9 cellular contexts compared by ENCODE assay signal in the genomic region with DNA sequence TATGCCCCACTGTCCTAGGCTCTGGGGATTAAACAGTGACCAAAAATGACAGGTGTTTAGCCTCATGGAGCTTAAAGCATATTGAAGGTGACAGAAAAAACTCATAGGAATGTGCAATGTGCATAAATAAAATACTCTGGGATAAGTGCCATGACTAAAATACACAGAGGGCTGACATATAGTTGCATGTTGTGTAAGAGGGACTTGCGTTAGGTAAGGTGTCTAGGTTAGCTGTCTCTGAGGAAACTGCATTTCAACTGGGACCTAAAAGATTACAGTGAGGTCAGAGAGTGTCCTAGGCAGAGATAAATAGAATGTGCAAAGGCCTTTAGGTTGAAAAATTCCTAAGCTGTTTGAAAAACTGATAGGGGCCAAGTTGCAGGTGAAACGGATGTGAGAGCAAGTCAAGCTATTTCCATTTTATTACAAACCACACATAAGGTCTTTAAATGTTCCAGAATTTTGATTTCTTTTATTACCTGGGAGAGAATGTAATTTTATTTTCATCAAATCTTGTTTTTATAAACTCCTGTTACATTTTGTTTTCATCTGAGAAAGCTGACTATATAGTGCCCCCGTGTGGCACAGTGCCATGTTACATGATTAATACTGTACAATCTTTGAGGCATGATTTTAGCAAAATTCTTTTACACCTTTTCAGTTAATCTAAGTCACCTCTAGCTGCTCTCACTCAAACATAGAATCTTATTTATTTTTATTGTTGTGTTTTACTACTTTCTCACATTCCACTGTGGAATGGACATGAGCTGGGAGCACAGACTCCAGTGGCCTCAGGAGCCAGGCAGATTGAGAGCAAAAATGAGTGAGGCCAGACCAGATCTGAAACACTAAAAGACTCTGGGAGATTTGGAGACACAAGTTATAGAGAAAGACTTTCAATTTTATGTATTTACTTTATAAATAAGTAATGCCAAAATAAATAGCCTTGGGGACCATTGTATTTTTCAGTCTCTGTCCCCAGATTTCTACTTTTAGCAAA.
DNase-seq lines count a peak whose midpoint lies in the region; ATAC-seq, FAIRE-seq and TF ChIP-seq lines count a peak whose summit lies in the region.
"Had no signal": no experiment of that assay in that cellular context is flagged by ENCODE, and none has a peak within 500 bp of the region (broad histone marks: within the 10 kb centered on the region; RNA-seq: fewer than 3 reads in every experiment).

No MANE protein-coding gene starts in this region.

- H3K4me3 ChIP-seq in foreskin fibroblast (ENCODE audit: low read depth in 1 of 2, low read length in 2 of 2), result no peak overlapping the region

- ATAC-seq in GM19023 (IDR thresholded peaks at IDR 0.05; ENCODE audit: unreplicated experiment), result no peak

- in situ Hi-C loops in ACHN (cut with HindIII; ENCODE audit: low pct_ligation_motif_present, low pct_unique_long_range_greater_than_20kb, low sequenced_read_pairs), result no loop called here

- no peak for FAIRE-seq in GM12891 (lab: Jason Lieb, UNC)
- FAIRE-seq: endothelial cell of umbilical vein had no signal

- no peak for TF ChIP-seq POLR2A in GM12891 (IDR thresholded peaks at IDR 0.05; ENCODE audit: low read depth, low read length)

- TF ChIP-seq CTCF in foreskin fibroblast (IDR thresholded peaks at IDR 0.05; ENCODE audit: low read depth, low read length), result peak; percentile 44

- DNase-seq in ACHN (peak; percentile 24), GM03348 (ENCODE audit: low spot score) (peak; percentile 6), OCI-M2 (lab: John Stamatoyannopoulos, UW; ENCODE audit: unreplicated experiment) (peak; percentile 2), foreskin fibroblast (peak in 1 of 2 donors; percentile 79), superior temporal gyrus (ENCODE audit: extremely low spot score) (peak; percentile 60), GM12891 (ENCODE audit: insufficient read length, low spot score) (no peak), NCI-H1930 (lab: John Stamatoyannopoulos, UW) (no peak)

TF ChIP-seq in GM12891, 5 proteins besides CTCF, POLR2A, EP300 and RAD21:
- TF ChIP-seq POU2F2 (IDR thresholded peaks at IDR 0.05; ENCODE audit: low read depth, low read length), result no peak
- no peak for TF ChIP-seq TAF1 (IDR thresholded peaks at IDR 0.05; ENCODE audit: low read depth, low read length)
- no peak for TF ChIP-seq POLR2AphosphoS5 (IDR thresholded peaks at IDR 0.05; ENCODE audit: low read depth, low read length)
- no peak for TF ChIP-seq PAX5 (IDR thresholded peaks at IDR 0.05; ENCODE audit: insufficient read depth, low read length, severe bottlenecking)
- TF ChIP-seq SPI1 (IDR thresholded peaks at IDR 0.05; ENCODE audit: low read depth, low read length), result no peak

Comparison
In these comparisons a context has a peak if more than half of its experiments do, and no peak if none do; other contexts are left out.
1. DNase-seq: peak in ACHN (single experiment), GM03348 (single experiment), OCI-M2 (single experiment) and superior temporal gyrus (single experiment); none in GM12891 (single experiment) and NCI-H1930 (0 of 2).